Comparison of ENCODE assay signal across 2 cellular contexts in the genomic region with DNA sequence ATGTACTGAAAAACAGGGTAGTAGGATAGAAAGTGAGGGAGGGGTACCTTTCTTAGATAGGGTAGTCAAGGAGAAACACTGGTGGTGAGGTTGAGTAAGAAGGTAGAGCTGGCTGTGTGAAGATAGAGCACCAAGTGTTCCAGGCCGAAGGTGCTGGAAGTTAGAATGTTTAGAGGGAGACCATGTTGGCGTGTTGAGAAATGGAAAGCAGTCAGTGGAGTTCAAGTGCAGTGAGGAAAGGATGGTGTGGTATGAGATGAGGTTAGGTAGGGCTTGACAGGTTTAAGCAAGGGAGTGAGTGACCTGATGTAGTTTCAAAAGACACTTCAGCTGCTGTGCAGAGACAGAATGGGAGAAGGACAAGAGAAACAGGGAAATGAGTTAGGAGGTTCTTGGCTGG.
A peak's percentile ranks its signal among the peaks of the same experiment; 100 is the strongest.
TF ChIP-seq lines count a peak whose summit lies in the region.

No MANE protein-coding gene starts in this region.

TF ChIP-seq in HepG2, 621 proteins besides CTCF, POLR2A, EP300 and RAD21:
- TF ChIP-seq NCOA2 (CRISPR knock-in tag; IDR thresholded peaks at IDR 0.05) (no peak), ZMAT3 (CRISPR knock-in tag; conservative IDR thresholded peaks at IDR 0.05) (no peak), ZFYVE20 (CRISPR knock-in tag; IDR thresholded peaks at IDR 0.05; ENCODE audit: borderline replicate concordance, low read depth) (no peak), ZNF430 (CRISPR knock-in tag; IDR thresholded peaks at IDR 0.05) (no peak), ZNF577 (CRISPR knock-in tag; IDR thresholded peaks at IDR 0.05; ENCODE audit: borderline replicate concordance, low read depth) (no peak), ERF (CRISPR knock-in tag; IDR thresholded peaks at IDR 0.05) (no peak), NFIC (IDR thresholded peaks at IDR 0.05; ENCODE audit: low read length) (no peak)
- TF ChIP-seq, protein P1, sequence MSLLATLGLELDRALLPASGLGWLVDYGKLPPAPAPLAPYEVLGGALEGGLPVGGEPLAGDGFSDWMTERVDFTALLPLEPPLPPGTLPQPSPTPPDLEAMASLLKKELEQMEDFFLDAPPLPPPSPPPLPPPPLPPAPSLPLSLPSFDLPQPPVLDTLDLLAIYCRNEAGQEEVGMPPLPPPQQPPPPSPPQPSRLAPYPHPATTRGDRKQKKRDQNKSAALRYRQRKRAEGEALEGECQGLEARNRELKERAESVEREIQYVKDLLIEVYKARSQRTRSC (CRISPR knock-in tag; IDR thresholded peaks at IDR 0.05; ENCODE audit: low read depth), result no peak
- TF ChIP-seq, protein P2, sequence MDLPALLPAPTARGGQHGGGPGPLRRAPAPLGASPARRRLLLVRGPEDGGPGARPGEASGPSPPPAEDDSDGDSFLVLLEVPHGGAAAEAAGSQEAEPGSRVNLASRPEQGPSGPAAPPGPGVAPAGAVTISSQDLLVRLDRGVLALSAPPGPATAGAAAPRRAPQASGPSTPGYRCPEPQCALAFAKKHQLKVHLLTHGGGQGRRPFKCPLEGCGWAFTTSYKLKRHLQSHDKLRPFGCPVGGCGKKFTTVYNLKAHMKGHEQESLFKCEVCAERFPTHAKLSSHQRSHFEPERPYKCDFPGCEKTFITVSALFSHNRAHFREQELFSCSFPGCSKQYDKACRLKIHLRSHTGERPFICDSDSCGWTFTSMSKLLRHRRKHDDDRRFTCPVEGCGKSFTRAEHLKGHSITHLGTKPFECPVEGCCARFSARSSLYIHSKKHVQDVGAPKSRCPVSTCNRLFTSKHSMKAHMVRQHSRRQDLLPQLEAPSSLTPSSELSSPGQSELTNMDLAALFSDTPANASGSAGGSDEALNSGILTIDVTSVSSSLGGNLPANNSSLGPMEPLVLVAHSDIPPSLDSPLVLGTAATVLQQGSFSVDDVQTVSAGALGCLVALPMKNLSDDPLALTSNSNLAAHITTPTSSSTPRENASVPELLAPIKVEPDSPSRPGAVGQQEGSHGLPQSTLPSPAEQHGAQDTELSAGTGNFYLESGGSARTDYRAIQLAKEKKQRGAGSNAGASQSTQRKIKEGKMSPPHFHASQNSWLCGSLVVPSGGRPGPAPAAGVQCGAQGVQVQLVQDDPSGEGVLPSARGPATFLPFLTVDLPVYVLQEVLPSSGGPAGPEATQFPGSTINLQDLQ (CRISPR knock-in tag; IDR thresholded peaks at IDR 0.05), result no peak
- TF ChIP-seq, protein P3, sequence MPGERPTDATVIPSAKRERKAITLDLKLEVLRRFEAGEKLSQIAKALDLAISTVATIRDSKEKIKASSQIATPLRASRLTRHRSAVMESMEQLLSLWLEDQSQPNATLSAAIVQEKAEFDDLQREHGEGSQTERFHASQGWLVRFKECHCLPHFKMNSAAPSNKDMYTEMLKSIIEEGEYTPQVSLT (CRISPR knock-in tag; IDR thresholded peaks at IDR 0.05; ENCODE audit: borderline replicate concordance, low read depth), result no peak
- TF ChIP-seq, protein P4, sequence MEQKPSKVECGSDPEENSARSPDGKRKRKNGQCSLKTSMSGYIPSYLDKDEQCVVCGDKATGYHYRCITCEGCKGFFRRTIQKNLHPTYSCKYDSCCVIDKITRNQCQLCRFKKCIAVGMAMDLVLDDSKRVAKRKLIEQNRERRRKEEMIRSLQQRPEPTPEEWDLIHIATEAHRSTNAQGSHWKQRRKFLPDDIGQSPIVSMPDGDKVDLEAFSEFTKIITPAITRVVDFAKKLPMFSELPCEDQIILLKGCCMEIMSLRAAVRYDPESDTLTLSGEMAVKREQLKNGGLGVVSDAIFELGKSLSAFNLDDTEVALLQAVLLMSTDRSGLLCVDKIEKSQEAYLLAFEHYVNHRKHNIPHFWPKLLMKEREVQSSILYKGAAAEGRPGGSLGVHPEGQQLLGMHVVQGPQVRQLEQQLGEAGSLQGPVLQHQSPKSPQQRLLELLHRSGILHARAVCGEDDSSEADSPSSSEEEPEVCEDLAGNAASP (CRISPR knock-in tag; IDR thresholded peaks at IDR 0.05; ENCODE audit: borderline replicate concordance), result no peak
- TF ChIP-seq, protein P5, sequence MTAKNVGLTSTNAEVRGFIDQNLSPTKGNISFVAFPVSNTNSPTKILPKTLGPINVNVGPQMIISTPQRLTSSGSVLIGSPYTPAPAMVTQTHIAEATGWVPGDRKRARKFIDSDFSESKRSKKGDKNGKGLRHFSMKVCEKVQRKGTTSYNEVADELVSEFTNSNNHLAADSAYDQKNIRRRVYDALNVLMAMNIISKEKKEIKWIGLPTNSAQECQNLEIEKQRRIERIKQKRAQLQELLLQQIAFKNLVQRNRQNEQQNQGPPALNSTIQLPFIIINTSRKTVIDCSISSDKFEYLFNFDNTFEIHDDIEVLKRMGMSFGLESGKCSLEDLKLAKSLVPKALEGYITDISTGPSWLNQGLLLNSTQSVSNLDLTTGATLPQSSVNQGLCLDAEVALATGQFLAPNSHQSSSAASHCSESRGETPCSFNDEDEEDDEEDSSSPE (CRISPR knock-in tag; IDR thresholded peaks at IDR 0.05), result no peak

TF ChIP-seq in GM12878, 131 proteins besides CTCF, POLR2A, EP300 and RAD21:
- TF ChIP-seq CBX5 (IDR thresholded peaks at IDR 0.05; ENCODE audit: low read depth) (no peak), POLR2AphosphoS5 (IDR thresholded peaks at IDR 0.05; ENCODE audit: low read length) (peak; percentile 28; the same call in 1 of the 2 replicates)
